Comparison of ENCODE assay signal across 9 cellular contexts in the genomic region with DNA sequence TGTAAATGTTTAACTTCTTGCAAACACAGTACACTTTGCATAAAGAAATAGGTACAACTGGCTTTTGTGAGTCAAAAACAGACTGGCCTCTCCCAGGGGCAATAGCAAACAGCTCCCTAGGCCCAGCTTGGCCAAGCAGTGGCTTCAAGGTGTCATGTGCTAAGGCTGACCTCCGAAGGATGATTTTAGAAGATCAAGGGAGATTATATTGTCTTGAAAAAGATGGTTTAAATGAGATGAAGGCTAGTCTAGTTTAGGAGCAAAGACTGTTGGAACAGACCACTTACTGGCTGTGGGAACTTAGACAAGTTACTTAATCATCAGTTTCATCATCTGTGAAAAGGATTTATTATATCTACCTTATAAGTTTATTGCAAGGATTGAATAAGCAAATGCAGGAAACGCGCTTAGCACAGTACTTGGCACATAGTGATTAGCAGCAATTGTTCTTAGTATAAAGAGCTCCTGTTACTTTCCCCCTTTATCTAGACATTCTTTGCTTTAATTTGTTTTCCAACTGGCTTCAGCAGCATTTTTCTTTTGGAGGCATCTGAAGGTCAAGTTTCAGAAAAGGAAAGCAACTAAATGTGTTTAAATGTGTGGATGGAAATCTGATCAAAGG. TPM values are rescaled to one million over a fixed set of nuclear protein-coding genes. Genes with fewer than 3 reads are reported as not detected.
DNase-seq lines count a peak whose midpoint lies in the region; ATAC-seq and TF ChIP-seq lines count a peak whose summit lies in the region.
"Had no signal": no experiment of that assay in that cellular context is flagged by ENCODE, and none has a peak within 500 bp of the region (broad histone marks: within the 10 kb centered on the region; RNA-seq: fewer than 3 reads in every experiment).

No MANE protein-coding gene starts in this region.

- no peaks in the 10 kb centered on the region for H3K9me2 ChIP-seq in GM23338 (ENCODE audit: insufficient read depth)

- no peaks in the 10 kb centered on the region for H4K20me1 ChIP-seq in GM23338 (replicated peaks; ENCODE audit: insufficient read depth)

- no peaks in the 10 kb centered on the region for H3K36me3 ChIP-seq in GM23338 (ENCODE audit: insufficient read depth)
- no peaks in the 10 kb centered on the region for H3K36me3 ChIP-seq in ovary

- CTCF ChIA-PET in RWPE1 (lab: Yijun Ruan, JAX), result interaction anchor here (0.6 kb wide), 1 partner anchor 1687 kb away, joined by 3 read pairs; no protein-coding TSS in a partner anchor

- H3K79me2 ChIP-seq in GM23338 (replicated peaks; ENCODE audit: insufficient read depth), result no peaks in the 10 kb centered on the region

- no peaks in the 10 kb centered on the region for H3K27me3 ChIP-seq in GM23338 (ENCODE audit: insufficient read depth)
- H3K27me3 ChIP-seq in ovary, result no peaks in the 10 kb centered on the region

- H3K27ac ChIP-seq in GM23338 (ENCODE audit: low read depth) (peak overlapping the region; percentile 61; the same call in 1 of the 2 replicates), RWPE1 (peak overlapping the region; percentile 36; the same call in 1 of the 2 replicates), ovary (no peak overlapping the region)

- H3K4me1 ChIP-seq in GM23338 (ENCODE audit: insufficient read depth) (peaks cover 20% of the 10 kb centered on the region), ovary (ENCODE audit: insufficient read depth) (peaks cover 2% of the 10 kb centered on the region)

- DNase-seq in EH (ENCODE audit: low read depth), result peak; percentile 59
- no peak for DNase-seq in GM23338 (ENCODE audit: low spot score)
- no peak for DNase-seq in RWPE1 (ENCODE audit: low spot score)
- DNase-seq in left kidney (ENCODE audit: low read depth, low spot score), result peak; percentile 15
- no peak for DNase-seq in ovary
- DNase-seq in NK-92 (lab: John Stamatoyannopoulos, UW; ENCODE audit: unreplicated experiment), result no peak
- DNase-seq in NCI-H510A treated with DMSO at 0.1 percent for 48 hours (lab: John Stamatoyannopoulos, UW), result no peak
- DNase-seq: activated T-cell treated with anti-CD3 and anti-CD28 coated beads, Interleukin-2, amount 50 U/mL, for 72 hours had no signal

- WGBS in ovary, 3 donors, result 41 to 42% (median 42%) methylated on average over 3 of the region's 3 CpGs

- intact Hi-C loops in ovary (cut with DNase I), result no loop called here

- peaks cover 39% of the 10 kb centered on the region for H3K4me1 Mint-ChIP-seq in GM23338

- H3K9me3 Mint-ChIP-seq in GM23338, result no peaks in the 10 kb centered on the region
- H3K9me3 Mint-ChIP-seq: activated T-cell treated with anti-CD3 and anti-CD28 coated beads, Interleukin-2, amount 50 U/mL, for 72 hours had no signal

- H3K4me3 ChIP-seq in GM23338, result no peak overlapping the region
- H3K4me3 ChIP-seq in ovary, result no peak overlapping the region

- TF ChIP-seq EP300 in ovary (IDR thresholded peaks at IDR 0.05), result no peak

- H3K4me3 Mint-ChIP-seq in GM23338, result no peak overlapping the region
- H3K4me3 Mint-ChIP-seq: activated T-cell treated with anti-CD3 and anti-CD28 coated beads, Interleukin-2, amount 50 U/mL, for 72 hours had no signal

- peaks cover 5% of the 10 kb centered on the region for H3K27me3 Mint-ChIP-seq in GM23338 (ENCODE audit: insufficient read depth, low read depth, poor library complexity)

- TF ChIP-seq POLR2A in ovary (IDR thresholded peaks at IDR 0.05), result no peak

- H3K4me2 ChIP-seq in GM23338, result no peak overlapping the region

- H2AFZ ChIP-seq in GM23338, result no peak overlapping the region

- H3K27ac Mint-ChIP-seq in GM23338, result no peak overlapping the region
- H3K27ac Mint-ChIP-seq: activated T-cell treated with anti-CD3 and anti-CD28 coated beads, Interleukin-2, amount 50 U/mL, for 72 hours had no signal

- ATAC-seq in GM23338 (no peak), HG02870 (IDR thresholded peaks at IDR 0.05; ENCODE audit: unreplicated experiment) (no peak)
- ATAC-seq: activated T-cell treated with anti-CD3 and anti-CD28 coated beads, Interleukin-2, amount 50 U/mL, for 72 hours had no signal

- TF ChIP-seq CTCF in GM23338 (conservative IDR thresholded peaks at IDR 0.05; ENCODE audit: low read depth in 2 of 2) (peak in 1 of 2 experiments; percentile 54; a peak in 2 of 4 replicates), RWPE1 (conservative IDR thresholded peaks at IDR 0.05; ENCODE audit: low read depth) (no peak), ovary (IDR thresholded peaks at IDR 0.05) (no peak)

- no peaks in the 10 kb centered on the region for H3F3A ChIP-seq in GM23338 (replicated peaks; ENCODE audit: low read depth)

- no peaks in the 10 kb centered on the region for H3K36me3 Mint-ChIP-seq in GM23338 (ENCODE audit: low read depth)

- no peaks in the 10 kb centered on the region for H3K9me3 ChIP-seq in ovary

- POLR2A ChIA-PET in RWPE1 (lab: Yijun Ruan, JAX; ENCODE audit: low non-redundant PET), result no interaction called here

TF ChIP-seq in GM23338, 12 proteins besides CTCF, POLR2A, EP300 and RAD21:
- TF ChIP-seq STAT1 (IDR thresholded peaks at IDR 0.05; ENCODE audit: unreplicated experiment), result no peak
- no peak for TF ChIP-seq NANOG (IDR thresholded peaks at IDR 0.05; ENCODE audit: borderline replicate concordance)
- no peak for TF ChIP-seq ZNF331 (CRISPR knock-in tag; IDR thresholded peaks at IDR 0.05; ENCODE audit: low read depth)

RNA-seq across cellular contexts. Expression of gene ANXA3, which starts 17.2 kb away (rescaled TPM):
- 20.3 and 23.8 TPM in 2 replicates for total RNA-seq in GM23338 (2014; rRNA removed; shearing (Covaris generic))
- polyA plus RNA-seq in GM23338 (2016; fragmentation: Nextera tagmentation; extraction: Ambion mirVana) (26.2 and 31.5 TPM in 2 replicates), ovary (10 to 100 TPM in 1 of 2 donors, 1 to 10 TPM in 1; 7.7 to 10.2 TPM)
- 10 to 100 TPM in 2 of 7 donors, 1 to 10 TPM in 5; 1.5 to 63.5 (median 8.1) TPM for total RNA-seq in ovary

Comparison
In these comparisons a context has a peak if more than half of its experiments do, and no peak if none do; other contexts are left out.
1. DNase-seq: peak in EH (single experiment) and left kidney (single experiment); none in GM23338 (single experiment), RWPE1 (single experiment), ovary (0 of 5), NK-92 (single experiment) and NCI-H510A treated with DMSO at 0.1 percent for 48 hours (single experiment).
2. H3K27ac ChIP-seq: peak in GM23338 (single experiment) and RWPE1 (single experiment); none in ovary (0 of 2).